In the genomic region with DNA sequence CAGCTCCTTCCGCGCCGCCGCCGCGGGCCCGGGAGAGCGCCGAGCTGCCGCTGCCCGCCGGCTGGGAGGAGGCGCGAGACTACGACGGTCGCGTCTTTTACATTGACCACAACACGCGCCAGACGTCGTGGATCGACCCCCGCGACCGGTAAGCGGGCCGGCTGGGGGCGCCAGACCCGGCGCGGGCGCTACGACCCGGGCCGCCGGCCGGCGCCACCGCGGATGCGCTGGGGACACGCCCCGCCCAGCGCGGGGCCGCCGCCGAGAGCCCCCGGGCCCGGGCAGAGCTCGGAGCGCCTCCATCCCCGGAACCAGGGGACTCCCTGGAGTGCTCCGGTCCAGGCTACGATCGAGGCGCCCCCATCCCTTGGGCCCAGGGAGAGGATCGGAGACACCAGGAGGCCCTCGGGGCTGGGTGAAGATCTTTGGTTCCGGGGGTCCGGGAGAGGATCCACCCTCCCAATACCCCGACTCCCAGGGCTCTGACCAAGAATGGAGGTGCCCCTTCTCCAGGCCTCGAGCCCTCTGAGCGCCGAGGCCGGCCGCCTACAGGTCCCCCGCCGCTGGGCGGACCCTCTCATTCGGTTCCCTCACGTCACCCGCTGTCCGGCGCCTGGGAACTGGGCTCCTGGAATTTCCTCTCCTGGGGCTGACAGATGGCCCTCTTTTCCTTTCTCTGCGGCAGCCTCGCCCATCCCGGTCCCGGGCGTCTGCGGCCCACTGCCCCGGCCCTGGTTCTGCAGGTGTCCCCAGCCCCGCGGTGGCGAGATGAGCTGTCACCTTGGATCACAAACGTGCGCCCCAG, we compare ENCODE assay signal across 8 cellular contexts. TPM values are rescaled to one million over a fixed set of nuclear protein-coding genes. Genes with fewer than 3 reads are reported as not detected.
DNase-seq lines count a peak whose midpoint lies in the region; ATAC-seq and TF ChIP-seq lines count a peak whose summit lies in the region.

No MANE protein-coding gene starts in this region.

- CTCF ChIA-PET in activated naive CD4-positive, alpha-beta T cell treated with anti-CD3 and anti-CD28 coated beads for 36 hours (lab: Charles Lee) = interaction anchor here (0.7 kb wide), 1 partner anchor 13 kb away, joined by 3 read pairs; no protein-coding TSS in a partner anchor

- H3K4me1 Mint-ChIP-seq in activated naive CD4-positive, alpha-beta T cell treated with anti-CD3 and anti-CD28 coated beads for 36 hours (ENCODE audit: low read depth) = peaks cover 31% of the 10 kb centered on the region

- no peak overlapping the region for H3K27ac Mint-ChIP-seq in activated naive CD4-positive, alpha-beta T cell treated with anti-CD3 and anti-CD28 coated beads for 36 hours

- intact Hi-C loops in activated naive CD4-positive, alpha-beta T cell treated with anti-CD3 and anti-CD28 coated beads for 36 hours (cut with micrococcal nuclease) = loop anchor here (2.0 to 10.0 kb wide), 3 partner anchors 83 to 1749 kb away; no protein-coding TSS in a partner anchor

- no peaks in the 10 kb centered on the region for H3K36me3 ChIP-seq in right atrium auricular region

- H3K9me3 Mint-ChIP-seq in activated naive CD4-positive, alpha-beta T cell treated with anti-CD3 and anti-CD28 coated beads for 36 hours = no peaks in the 10 kb centered on the region

- no peaks in the 10 kb centered on the region for H3K27me3 ChIP-seq in right atrium auricular region

- TF ChIP-seq CTCF in right atrium auricular region (IDR thresholded peaks at IDR 0.05) (no peak), retinal pigment epithelial cell (conservative IDR thresholded peaks at IDR 0.05; ENCODE audit: low read depth, low read length) (peak; percentile 3)

- DNase-seq in activated naive CD4-positive, alpha-beta T cell treated with anti-CD3 and anti-CD28 coated beads for 36 hours = no peak
- DNase-seq in right atrium auricular region (ENCODE audit: low spot score) (peak; percentile 66), retinal pigment epithelial cell (ENCODE audit: low read depth) (no peak), superior temporal gyrus (ENCODE audit: extremely low spot score) (no peak)
- no peak for DNase-seq in activated CD4-positive, CD25-positive, alpha-beta regulatory T cell treated with anti-CD3 and anti-CD28 coated beads, Interleukin-2, amount 50 U/mL, for 72 hours

- peaks cover 4% of the 10 kb centered on the region for H3K27me3 Mint-ChIP-seq in activated naive CD4-positive, alpha-beta T cell treated with anti-CD3 and anti-CD28 coated beads for 36 hours (ENCODE audit: low read depth)

- H3K4me3 Mint-ChIP-seq in activated naive CD4-positive, alpha-beta T cell treated with anti-CD3 and anti-CD28 coated beads for 36 hours = peak overlapping the region; percentile 62

- H3K27ac ChIP-seq in right atrium auricular region = peak overlapping the region; percentile 83 to 85

- H3K4me3 ChIP-seq in right atrium auricular region (peak overlapping the region; percentile 55 to 69), retinal pigment epithelial cell (ENCODE audit: low read length) (peak overlapping the region; percentile 60)

- H3K4me1 ChIP-seq in right atrium auricular region = peaks cover 0 to 13% of the 10 kb centered on the region in 2 donors

- H3K9me3 ChIP-seq in right atrium auricular region = no peaks in the 10 kb centered on the region

- H3K36me3 Mint-ChIP-seq in activated naive CD4-positive, alpha-beta T cell treated with anti-CD3 and anti-CD28 coated beads for 36 hours (ENCODE audit: low read depth) = peaks cover 2% of the 10 kb centered on the region

- ATAC-seq in GM18498 (IDR thresholded peaks at IDR 0.05; ENCODE audit: unreplicated experiment) (peak; percentile 29), HG03135 (IDR thresholded peaks at IDR 0.05; ENCODE audit: unreplicated experiment) (peak; percentile 30), GM19023 (IDR thresholded peaks at IDR 0.05; ENCODE audit: unreplicated experiment) (no peak)

RNA-seq across cellular contexts. Expression of a gene that starts 48.8 kb away (rescaled TPM):
- total RNA-seq in activated naive CD4-positive, alpha-beta T cell treated with anti-CD3 and anti-CD28 coated beads for 36 hours = not detected
- not detected for total RNA-seq in right atrium auricular region
